In the genomic region with DNA sequence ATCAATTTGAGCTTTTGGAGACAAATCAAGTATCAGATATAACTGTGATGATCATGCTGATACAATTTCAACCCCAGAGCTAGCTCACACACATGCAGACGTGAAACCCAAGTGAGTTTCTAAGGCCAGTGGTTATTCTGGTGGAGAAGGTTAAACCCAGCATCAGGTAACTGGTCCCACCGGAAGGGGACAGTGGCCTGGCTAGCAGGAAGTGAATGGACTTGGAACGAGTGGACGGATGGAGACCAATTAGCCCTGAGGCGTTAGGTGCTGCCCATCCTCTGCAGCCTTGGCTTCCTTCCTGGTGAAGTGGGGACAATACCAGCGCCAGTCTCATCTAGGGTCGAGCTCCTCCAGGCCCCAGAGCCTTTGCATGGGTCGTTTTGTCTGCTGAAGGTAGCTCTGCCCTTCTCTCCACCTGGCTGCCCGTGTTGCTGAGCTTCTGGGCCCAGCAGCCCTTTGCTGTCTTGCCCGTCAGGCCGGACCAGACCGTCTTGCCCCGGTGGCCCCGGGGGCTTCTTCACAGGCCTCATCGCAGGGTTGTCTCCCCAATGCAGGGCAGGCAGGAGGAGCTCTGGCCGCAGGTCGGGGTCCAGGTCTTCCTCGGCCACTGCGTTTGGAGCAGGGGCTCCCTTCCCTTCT, we compare ENCODE assay signal across 8 cellular contexts. TPM values are rescaled to one million over a fixed set of nuclear protein-coding genes. Genes with fewer than 3 reads are reported as not detected.
DNase-seq lines count a peak whose midpoint lies in the region; ATAC-seq and TF ChIP-seq lines count a peak whose summit lies in the region.

No MANE protein-coding gene starts in this region.

- intact Hi-C loops in Right ventricle myocardium superior (cut with DNase I) = loop anchor here (5.0 kb wide), 1 partner anchor 41 kb away; no protein-coding TSS in a partner anchor
- intact Hi-C loops in sigmoid colon (cut with DNase I) = loop anchor here (2.0 to 5.0 kb wide), 2 partner anchors 56 to 254 kb away; a partner anchor contains a TSS

- peaks cover 46% of the 10 kb centered on the region for H3F3A ChIP-seq in GM23248 (ENCODE audit: insufficient read depth)

- ATAC-seq in Right ventricle myocardium superior (ENCODE audit: poor library complexity) (peak; percentile 6), HG03469 (IDR thresholded peaks at IDR 0.05; ENCODE audit: unreplicated experiment) (no peak), HG02610 (IDR thresholded peaks at IDR 0.05; ENCODE audit: unreplicated experiment) (no peak)

- 88 to 90% methylated on average over 15 to 19 of the region's 19 CpGs for WGBS in GM23248 (ENCODE audit: low coverage in 1 of 2, low lambda C conversion rate in 2 of 2, missing lambda C conversion rate in 2 of 2), 2 experiments
- WGBS in sigmoid colon, 2 donors = 76 to 81% methylated on average over 19 of the region's 19 CpGs

- H3K4me2 ChIP-seq in GM23248 (ENCODE audit: unreplicated experiment) = no peak overlapping the region

- DNase-seq in GM23248 = no peak
- DNase-seq in Right ventricle myocardium superior = peak; percentile 54
- DNase-seq in sigmoid colon = peak; percentile 70
- DNase-seq in MV-4-11 (lab: John Stamatoyannopoulos, UW) = no peak
- no peak for DNase-seq in D341Med (ENCODE audit: low spot score)

- H3K4me1 ChIP-seq in GM23248 (ENCODE audit: insufficient read depth) (peaks cover 46% of the 10 kb centered on the region), sigmoid colon (peaks cover 0 to 49% (median 36%) of the 10 kb centered on the region in 4 donors)

- H2AFZ ChIP-seq in GM23248 = peak overlapping the region; percentile 84

- peak overlapping the region; percentile 57 for H3K4me3 ChIP-seq in GM23248
- H3K4me3 ChIP-seq in sigmoid colon = peak overlapping the region; percentile 41 to 96 (median 86)

- H3K27ac ChIP-seq in GM23248 (no peak overlapping the region), VCaP (peak overlapping the region; percentile 87), sigmoid colon (peak overlapping the region; percentile 77 to 83 (median 78))

- H3K27me3 ChIP-seq in GM23248 (replicated peaks; ENCODE audit: insufficient read depth) (no peaks in the 10 kb centered on the region), sigmoid colon (no peaks in the 10 kb centered on the region)

- peaks cover 34% of the 10 kb centered on the region for H3K79me2 ChIP-seq in GM23248 (ENCODE audit: insufficient read depth)

- in situ Hi-C loops in GM23248 (cut with MboI) = no loop called here

- TF ChIP-seq EP300 in sigmoid colon (IDR thresholded peaks at IDR 0.05) = no peak

- no peaks in the 10 kb centered on the region for H4K20me1 ChIP-seq in GM23248 (ENCODE audit: insufficient read depth)

- H3K9me2 ChIP-seq in GM23248 (ENCODE audit: insufficient read depth) = no peaks in the 10 kb centered on the region

- TF ChIP-seq CTCF in VCaP (conservative IDR thresholded peaks at IDR 0.05) (no peak), sigmoid colon (IDR thresholded peaks at IDR 0.05) (no peak)

- no peak for TF ChIP-seq POLR2A in sigmoid colon (IDR thresholded peaks at IDR 0.05)

- H3K9me3 ChIP-seq in GM23248 (ENCODE audit: low read depth) (no peaks in the 10 kb centered on the region), sigmoid colon (no peaks in the 10 kb centered on the region)

- H3K36me3 ChIP-seq in GM23248 (ENCODE audit: low read depth) (no peaks in the 10 kb centered on the region), sigmoid colon (no peaks in the 10 kb centered on the region)

- peak overlapping the region; percentile 33; the same call in 1 of the 2 replicates for H3K9ac ChIP-seq in GM23248

RNA-seq across cellular contexts. Expression of a gene that starts 0.9 kb away (rescaled TPM):
- 12.3 and 13.7 TPM in 2 replicates for total RNA-seq in GM23248 (2014; rRNA removed; shearing (Covaris generic))
- polyA plus RNA-seq in GM23248 (2016; fragmentation: Nextera tagmentation; extraction: Ambion mirVana) (12.8 and 15.7 TPM in 2 replicates), sigmoid colon (10 to 100 TPM in 1 of 3 donors, 1 to 10 TPM in 2; 4.6 to 12.0 (median 6.0) TPM)
- total RNA-seq in Right ventricle myocardium superior (6.9 TPM), sigmoid colon (10 to 100 TPM; 11.0 to 25.3 (median 17.7) TPM)

RNA-seq across cellular contexts. Expression of a gene that starts 46.0 kb away (rescaled TPM):
- 7.5 and 9.7 TPM in 2 replicates for total RNA-seq in GM23248 (2014; rRNA removed; shearing (Covaris generic))
- polyA plus RNA-seq in GM23248 (2016; fragmentation: Nextera tagmentation; extraction: Ambion mirVana) (19.9 and 23.6 TPM in 2 replicates), sigmoid colon (10 to 100 TPM in 2 of 3 donors, 1 to 10 TPM in 1; 6.9 to 18.0 (median 14.2) TPM)
- total RNA-seq in Right ventricle myocardium superior (33.3 TPM), sigmoid colon (10 to 100 TPM; 26.0 to 35.8 (median 30.5) TPM)

RNA-seq across cellular contexts. Expression of a gene that starts 57.3 kb away (rescaled TPM):
- 108 and 110 TPM in 2 replicates for total RNA-seq in GM23248 (2014; rRNA removed; shearing (Covaris generic))
- 119 and 126 TPM in 2 replicates for polyA plus RNA-seq in GM23248 (2016; fragmentation: Nextera tagmentation; extraction: Ambion mirVana)
- 209 TPM for total RNA-seq in Right ventricle myocardium superior
- total RNA-seq in sigmoid colon = 100 to 1,000 TPM in 2 of 4 donors, 10 to 100 TPM in 2; 92.0 to 105 (median 98.9) TPM
- 100 to 1,000 TPM in 2 of 3 donors, 10 to 100 TPM in 1; 69.4 to 120 (median 111) TPM for polyA plus RNA-seq in sigmoid colon

Comparison
In these comparisons a context has a peak if more than half of its experiments do, and no peak if none do; other contexts are left out.
1. DNase-seq: peak in Right ventricle myocardium superior (single experiment) and sigmoid colon (single experiment); none in GM23248 (single experiment), MV-4-11 (single experiment) and D341Med (single experiment).